ENCODE assay signal across 20 cellular contexts in the genomic region with DNA sequence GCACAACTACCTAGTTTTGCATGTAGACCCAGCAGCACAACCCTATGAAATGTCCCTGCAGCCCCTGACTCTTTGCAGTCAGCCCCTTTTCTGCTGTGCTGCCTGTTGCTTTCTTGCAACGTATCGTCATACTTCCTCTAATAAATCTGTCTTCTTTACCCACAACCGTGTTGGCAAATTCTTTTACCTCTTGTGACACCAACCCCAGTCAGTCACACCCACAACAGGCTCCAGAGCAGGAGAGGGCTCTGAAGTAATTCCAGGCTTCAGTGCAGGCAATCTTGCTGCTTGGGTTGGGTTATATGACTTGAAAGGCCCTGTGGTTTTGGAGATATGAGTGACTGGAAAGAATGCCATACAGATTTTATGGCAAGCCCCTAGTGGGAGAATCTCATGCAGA.
"Had no signal": no experiment of that assay in that cellular context is flagged by ENCODE, and none has a peak within 500 bp of the region (broad histone marks: within the 10 kb centered on the region; RNA-seq: fewer than 3 reads in every experiment).

No MANE protein-coding gene starts in this region.

- H3K27me3 ChIP-seq: colonic mucosa, esophagus squamous epithelium, gastrocnemius medialis, pancreas, right atrium auricular region, thyroid gland had no signal

- H3K4me3 Mint-ChIP-seq: activated naive CD8-positive, alpha-beta T cell treated with anti-CD3 and anti-CD28 coated beads for 36 hours; endodermal cell; natural killer cell treated with Interleukin-12 subunit alpha and Interleukin-12 subunit beta and Interleukin-15 and Interleukin-18, amount 100 ng/mL, for 72 hours; stimulated activated naive CD8-positive, alpha-beta T cell treated with anti-CD3 and anti-CD28 coated beads, Interleukin-15, Interleukin-2, amounts not matched to agents 100 ng/mL and 50 ng/mL, for 24 hours had no signal

- DNase-seq: activated CD4-positive, alpha-beta T cell treated with anti-CD3 and anti-CD28 coated beads for 1 hour; activated CD4-positive, alpha-beta T cell treated with anti-CD3 and anti-CD28 coated beads, Interleukin-2, amount 50 U/mL, for 1 hour; activated naive CD8-positive, alpha-beta T cell treated with anti-CD3 and anti-CD28 coated beads for 36 hours; activated T-cell treated with anti-CD3 and anti-CD28 coated beads, Interleukin-2, amount 50 U/mL, for 1 hour; amniotic stem cell; colonic mucosa; endodermal cell; esophagus squamous epithelium; gastrocnemius medialis; hypothalamus; left ventricle myocardium superior; pancreas; psoas muscle; stimulated activated CD4-positive, alpha-beta T cell treated with anti-CD3 and anti-CD28 coated beads, Interleukin-4, amount 100 ng/mL, for 4 hours; substantia nigra; T-helper 9 cell; thyroid gland had no signal

- H3K27me3 Mint-ChIP-seq: activated naive CD8-positive, alpha-beta T cell treated with anti-CD3 and anti-CD28 coated beads for 36 hours; natural killer cell treated with Interleukin-12 subunit alpha and Interleukin-12 subunit beta and Interleukin-15 and Interleukin-18, amount 100 ng/mL, for 72 hours; stimulated activated naive CD8-positive, alpha-beta T cell treated with anti-CD3 and anti-CD28 coated beads, Interleukin-15, Interleukin-2, amounts not matched to agents 100 ng/mL and 50 ng/mL, for 24 hours had no signal

- H3K4me3 ChIP-seq: colonic mucosa, esophagus squamous epithelium, gastrocnemius medialis, pancreas, psoas muscle, right atrium auricular region, thyroid gland had no signal

- H3K27ac Mint-ChIP-seq: activated naive CD8-positive, alpha-beta T cell treated with anti-CD3 and anti-CD28 coated beads for 36 hours; endodermal cell; natural killer cell treated with Interleukin-12 subunit alpha and Interleukin-12 subunit beta and Interleukin-15 and Interleukin-18, amount 100 ng/mL, for 72 hours; stimulated activated naive CD8-positive, alpha-beta T cell treated with anti-CD3 and anti-CD28 coated beads, Interleukin-15, Interleukin-2, amounts not matched to agents 100 ng/mL and 50 ng/mL, for 24 hours had no signal

- H3K4me1 Mint-ChIP-seq: activated naive CD8-positive, alpha-beta T cell treated with anti-CD3 and anti-CD28 coated beads for 36 hours; endodermal cell had no signal

- H3K4me1 ChIP-seq: colonic mucosa, esophagus squamous epithelium, gastrocnemius medialis, pancreas, psoas muscle, right atrium auricular region, thyroid gland had no signal

- H3K27ac ChIP-seq: colonic mucosa, esophagus squamous epithelium, gastrocnemius medialis, pancreas, psoas muscle, right atrium auricular region, thyroid gland had no signal

- H3K9me3 ChIP-seq: colonic mucosa, esophagus squamous epithelium, gastrocnemius medialis, pancreas, psoas muscle, right atrium auricular region, thyroid gland had no signal

- H3K9me3 Mint-ChIP-seq: activated naive CD8-positive, alpha-beta T cell treated with anti-CD3 and anti-CD28 coated beads for 36 hours; endodermal cell had no signal

- ATAC-seq: gastrocnemius medialis; left ventricle myocardium superior; natural killer cell treated with Interleukin-12 subunit alpha and Interleukin-12 subunit beta and Interleukin-15 and Interleukin-18, amount 100 ng/mL, for 72 hours; pancreas; psoas muscle had no signal

- H3K36me3 ChIP-seq: colonic mucosa, esophagus squamous epithelium, gastrocnemius medialis, pancreas, right atrium auricular region, thyroid gland had no signal

- H3K36me3 Mint-ChIP-seq: activated naive CD8-positive, alpha-beta T cell treated with anti-CD3 and anti-CD28 coated beads for 36 hours; natural killer cell treated with Interleukin-12 subunit alpha and Interleukin-12 subunit beta and Interleukin-15 and Interleukin-18, amount 100 ng/mL, for 72 hours had no signal
